Comparison of ENCODE assay signal across 8 cellular contexts in genomic region chr2:86107031-86107430, GRCh38. TPM values are rescaled to one million over a fixed set of nuclear protein-coding genes. Genes with fewer than 3 reads are reported as not detected.
DNase-seq lines count a peak whose midpoint lies in the region; ATAC-seq and TF ChIP-seq lines count a peak whose summit lies in the region.

No MANE protein-coding gene starts in this region.

- DNase-seq in Calu3 (no peak), NT2/D1 (ENCODE audit: low read depth, low spot score) (no peak), osteocyte (ENCODE audit: extremely low spot score, unreplicated experiment) (no peak), lower leg skin (ENCODE audit: low spot score in 2 of 2) (no peak), omental fat pad (ENCODE audit: low spot score) (no peak), SK-N-DZ (ENCODE audit: low spot score) (no peak)

- no peaks in the 10 kb centered on the region for H3K4me1 ChIP-seq in NT2/D1 (ENCODE audit: insufficient read depth, insufficient read length)
- peaks cover 21% of the 10 kb centered on the region for H3K4me1 ChIP-seq in endocrine pancreas (ENCODE audit: control insufficient read depth, insufficient read depth, low read length)

- intact Hi-C loops in Calu3 (cut with micrococcal nuclease; ENCODE audit: unreplicated experiment): no loop called here
- intact Hi-C loops in lower leg skin (cut with DNase I; ENCODE audit: low total_unique reads): no loop called here

- peak overlapping the region; percentile 95 for H3K4me3 ChIP-seq in NT2/D1 (ENCODE audit: insufficient read length, low read depth)
- H3K4me3 ChIP-seq in endocrine pancreas (ENCODE audit: control insufficient read depth, insufficient read depth, low read length): peak overlapping the region; percentile 97
- no peak overlapping the region for H3K4me3 ChIP-seq in lower leg skin (ENCODE audit: low read depth, poor library complexity, severe bottlenecking)

- 14 to 21% methylated on average over 5 of the region's 5 CpGs for WGBS in lower leg skin, 2 donors

- ATAC-seq in omental fat pad (ENCODE audit: low FRiP score) (no peak), HG03025 (IDR thresholded peaks at IDR 0.05; ENCODE audit: low FRiP score, unreplicated experiment) (no peak)

- peak overlapping the region; percentile 83 for H3K4me3 Mint-ChIP-seq in Calu3 (ENCODE audit: low read depth, unreplicated experiment)
- peak overlapping the region; percentile 94 for H3K4me3 Mint-ChIP-seq in osteocyte (ENCODE audit: unreplicated experiment)

- CTCF ChIA-PET in Calu3 (lab: Charles Lee): interaction anchor here (1.6 kb wide), 1 partner anchor 280 kb away, joined by 9 read pairs; no protein-coding TSS in a partner anchor

- H3K36me3 Mint-ChIP-seq in Calu3 (ENCODE audit: insufficient read depth, unreplicated experiment) (peaks cover 81% of the 10 kb centered on the region), osteocyte (ENCODE audit: unreplicated experiment) (peaks cover 33% of the 10 kb centered on the region)

- H3K36me3 ChIP-seq in NT2/D1 (ENCODE audit: insufficient read depth, insufficient read length, low read length) (peaks cover 62% of the 10 kb centered on the region), endocrine pancreas (ENCODE audit: control insufficient read depth, insufficient read depth, low read length) (no peaks in the 10 kb centered on the region)

- H3K4me1 Mint-ChIP-seq in Calu3 (ENCODE audit: low read depth, unreplicated experiment) (peaks cover 42% of the 10 kb centered on the region), osteocyte (ENCODE audit: unreplicated experiment) (peaks cover 34% of the 10 kb centered on the region)

- BruUV-seq in Calu3 (replicated peaks; lab: Mats Ljungman, UMichigan): TSS peak; percentile 64

- H3K9me3 Mint-ChIP-seq in Calu3 (ENCODE audit: low read depth, unreplicated experiment) (no peaks in the 10 kb centered on the region), osteocyte (ENCODE audit: unreplicated experiment) (peaks cover 4% of the 10 kb centered on the region)

- peak overlapping the region; percentile 95 for H3K27ac Mint-ChIP-seq in Calu3 (ENCODE audit: unreplicated experiment)
- H3K27ac Mint-ChIP-seq in osteocyte (ENCODE audit: unreplicated experiment): peak overlapping the region; percentile 97

- H3K9ac ChIP-seq in NT2/D1 (ENCODE audit: insufficient read length, low read depth) (peak overlapping the region; percentile 96), endocrine pancreas (ENCODE audit: control insufficient read depth, insufficient read depth, low read length) (peak overlapping the region; percentile 93)

- TF ChIP-seq CTCF in Calu3 (IDR thresholded peaks at IDR 0.05; ENCODE audit: unreplicated experiment): no peak
- TF ChIP-seq CTCF in osteocyte (IDR thresholded peaks at IDR 0.05): no peak
- TF ChIP-seq CTCF in lower leg skin (IDR thresholded peaks at IDR 0.05): no peak
- no peak for TF ChIP-seq CTCF in omental fat pad (IDR thresholded peaks at IDR 0.05)

- H3K27me3 Mint-ChIP-seq in Calu3 (ENCODE audit: unreplicated experiment) (no peaks in the 10 kb centered on the region), osteocyte (ENCODE audit: unreplicated experiment) (no peaks in the 10 kb centered on the region)

- no peaks in the 10 kb centered on the region for H3K9me3 ChIP-seq in NT2/D1 (ENCODE audit: insufficient read depth, low read length)
- no peaks in the 10 kb centered on the region for H3K9me3 ChIP-seq in endocrine pancreas (ENCODE audit: control insufficient read depth, low read length)

- H3K27me3 ChIP-seq in NT2/D1 (ENCODE audit: insufficient read depth, insufficient read length): no peaks in the 10 kb centered on the region
- H3K27me3 ChIP-seq in endocrine pancreas (ENCODE audit: control insufficient read depth, insufficient read depth, low read length): no peaks in the 10 kb centered on the region

- TF ChIP-seq POLR2A in lower leg skin (IDR thresholded peaks at IDR 0.05): no peak

RNA-seq across cellular contexts. Expression of gene PTCD3, which starts 1.0 kb away (rescaled TPM):
- 113 and 126 TPM in 2 replicates for total RNA-seq in Calu3 (2022)
- total RNA-seq in osteocyte: 70.9 and 71.8 TPM in 2 replicates
- total RNA-seq in lower leg skin: 10 to 100 TPM; 35.5 to 98.7 (median 48.5) TPM
- total RNA-seq in omental fat pad: 10 to 100 TPM; 45.3 to 81.5 (median 63.3) TPM
- 130 and 134 TPM in 2 replicates for polyA plus RNA-seq in SK-N-DZ (2014; cell fraction: cytosol; rRNA removed)
- polyA plus RNA-seq in SK-N-DZ (2014; cell fraction: nucleus; rRNA removed): 593 TPM in 2 replicates

RNA-seq across cellular contexts. Expression of gene POLR1A, which starts 1.3 kb away (rescaled TPM):
- 58.3 and 65.5 TPM in 2 replicates for total RNA-seq in Calu3 (2022)
- total RNA-seq in osteocyte: 43.2 and 49.5 TPM in 2 replicates
- total RNA-seq in lower leg skin: 10 to 100 TPM; 11.9 to 16.9 (median 13.5) TPM
- 10 to 100 TPM; 17.5 to 56.3 (median 24.6) TPM for total RNA-seq in omental fat pad
- polyA plus RNA-seq in SK-N-DZ (2014; cell fraction: cytosol; rRNA removed): 19.0 and 19.6 TPM in 2 replicates
- polyA plus RNA-seq in SK-N-DZ (2014; cell fraction: nucleus; rRNA removed): 13.3 and 18.2 TPM in 2 replicates
